Comparison of ENCODE assay signal across 8 cellular contexts in genomic region chr7:128869944-128870285, GRCh38. TPM values are rescaled to one million over a fixed set of nuclear protein-coding genes. Genes with fewer than 3 reads are reported as not detected.
DNase-seq lines count a peak whose midpoint lies in the region; ATAC-seq, FAIRE-seq and TF ChIP-seq lines count a peak whose summit lies in the region.

No MANE protein-coding gene starts in this region.

- H3K27ac Mint-ChIP-seq in nephron progenitor cell = no peak overlapping the region

- H3K36me3 ChIP-seq in bronchial epithelial cell (ENCODE audit: control insufficient read depth, insufficient read depth, low read length) = peaks cover 9% of the 10 kb centered on the region

- TF ChIP-seq CTCF in GM12875 (IDR thresholded peaks at IDR 0.05; ENCODE audit: borderline replicate concordance, insufficient read depth, low read depth, low read length) (no peak), bronchial epithelial cell (IDR thresholded peaks at IDR 0.05; ENCODE audit: insufficient read depth, low read length, severe bottlenecking) (no peak), nephron progenitor cell (IDR thresholded peaks at IDR 0.05) (no peak), omental fat pad (IDR thresholded peaks at IDR 0.05) (no peak)

- peak; percentile 14 for ATAC-seq in HG03342 (IDR thresholded peaks at IDR 0.05; ENCODE audit: unreplicated experiment)
- no peak for ATAC-seq in omental fat pad (ENCODE audit: low FRiP score)
- no peak for ATAC-seq in HG03460 (IDR thresholded peaks at IDR 0.05; ENCODE audit: unreplicated experiment)
- ATAC-seq in HG03045 (IDR thresholded peaks at IDR 0.05; ENCODE audit: unreplicated experiment) = no peak

- peaks cover 22% of the 10 kb centered on the region for H3K27me3 Mint-ChIP-seq in nephron progenitor cell (ENCODE audit: low read depth, poor library complexity)

- peak overlapping the region; percentile 46 for H3K4me3 ChIP-seq in GM12875 (ENCODE audit: low read depth, low read length)
- peak overlapping the region; percentile 44 for H3K4me3 ChIP-seq in bronchial epithelial cell (ENCODE audit: low read depth, low read length)

- no peaks in the 10 kb centered on the region for H3K27me3 ChIP-seq in bronchial epithelial cell (ENCODE audit: control insufficient read depth, insufficient read depth, low read length)

- no peak for FAIRE-seq in bronchial epithelial cell (lab: Jason Lieb, UNC)

- H3K9me3 Mint-ChIP-seq in nephron progenitor cell = no peaks in the 10 kb centered on the region

- peaks cover 10% of the 10 kb centered on the region for H3K36me3 Mint-ChIP-seq in nephron progenitor cell (ENCODE audit: low read depth)

- DNase-seq in bronchial epithelial cell (ENCODE audit: low read depth) (no peak), nephron progenitor cell (peak; percentile 55), omental fat pad (ENCODE audit: low spot score) (no peak), NCI-H2171 treated with DMSO at 0.1 percent for 48 hours (lab: John Stamatoyannopoulos, UW) (no peak)

- peak overlapping the region; percentile 76 for H3K4me3 Mint-ChIP-seq in nephron progenitor cell

- H3K4me1 Mint-ChIP-seq in nephron progenitor cell = peaks cover 70% of the 10 kb centered on the region

RNA-seq across cellular contexts. Expression of gene ATP6V1F, which starts 7.3 kb away (rescaled TPM):
- total RNA-seq in bronchial epithelial cell (108 and 132 TPM in 2 replicates), omental fat pad (100 to 1,000 TPM in 3 of 4 donors, 10 to 100 TPM in 1; 86.7 to 186 (median 133) TPM)

RNA-seq across cellular contexts. Expression of gene FLNC, which starts 39.7 kb away (rescaled TPM):
- total RNA-seq in bronchial epithelial cell (0.64 and 1.8 TPM in 2 replicates), omental fat pad (100 to 1,000 TPM in 1 of 4 donors, 10 to 100 TPM in 2, 1 to 10 TPM in 1; 7.7 to 140 (median 25.5) TPM)

RNA-seq across cellular contexts. Expression of gene KCP, which starts 40.6 kb away (rescaled TPM):
- total RNA-seq in bronchial epithelial cell (0.53 and 1.3 TPM in 2 replicates), omental fat pad (1 to 10 TPM in 2 of 4 donors, under 1 TPM in 2; 0.46 to 3.3 (median 1.2) TPM)
